In the genomic region with DNA sequence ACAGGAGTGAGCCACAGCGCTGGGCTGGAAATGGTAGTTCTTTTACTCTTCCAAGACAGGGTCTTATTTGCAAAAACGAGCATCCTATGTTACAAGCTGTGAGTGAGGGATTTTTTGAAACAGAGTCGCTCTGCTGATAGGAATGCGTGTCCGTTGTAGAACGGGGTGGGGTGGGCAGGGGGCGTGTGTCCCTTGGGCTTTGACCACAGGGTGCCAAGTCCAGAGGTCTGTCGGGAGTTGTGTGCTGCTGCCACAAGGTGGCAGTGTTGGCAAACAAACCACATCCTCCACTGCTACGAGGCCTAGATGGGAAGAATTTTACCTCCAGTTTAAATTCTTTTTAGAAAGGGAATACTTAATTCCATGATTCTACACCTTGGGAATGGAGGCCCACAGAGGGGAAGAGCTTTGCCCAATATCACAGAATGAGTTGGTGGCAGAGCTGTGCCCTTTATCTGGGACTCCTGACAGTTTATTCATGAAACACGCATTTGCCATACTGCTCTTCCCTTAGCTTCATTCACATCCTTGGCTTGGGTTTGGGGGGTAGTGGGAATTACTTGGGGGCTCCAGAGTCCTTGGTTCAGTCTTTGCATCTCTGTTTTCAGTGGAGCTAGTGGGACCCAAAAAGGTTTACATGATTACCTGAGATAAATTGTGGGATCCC, we compare ENCODE assay signal across 8 cellular contexts. TPM values are rescaled to one million over a fixed set of nuclear protein-coding genes. Genes with fewer than 3 reads are reported as not detected.
A peak's percentile ranks its signal among the peaks of the same experiment; 100 is the strongest.
DNase-seq lines count a peak whose midpoint lies in the region; ATAC-seq lines count a peak whose summit lies in the region.

No MANE protein-coding gene starts in this region.

- in situ Hi-C loops in ACHN (cut with HindIII; ENCODE audit: low pct_ligation_motif_present, low pct_unique_long_range_greater_than_20kb, low sequenced_read_pairs), result no loop called here

- ATAC-seq in HG02852 (IDR thresholded peaks at IDR 0.05; ENCODE audit: unreplicated experiment), result no peak

- DNase-seq in ACHN (peak; percentile 75), GM19238 (ENCODE audit: insufficient read length, low spot score) (peak; percentile 61), NCI-H2227 (lab: John Stamatoyannopoulos, UW; ENCODE audit: unreplicated experiment) (peak; percentile 85), cerebellum (ENCODE audit: low spot score) (peak; percentile 75), left kidney (ENCODE audit: low read depth, low spot score) (peak; percentile 94)
- DNase-seq in activated CD4-positive, CD25-positive, alpha-beta regulatory T cell treated with anti-CD3 and anti-CD28 coated beads, Interleukin-2, amount 50 U/mL, for 72 hours, result peak; percentile 66
- DNase-seq in stimulated activated CD4-positive, alpha-beta T cell treated with anti-CD3 and anti-CD28 coated beads, TNF-alpha, amount 100 ng/mL, for 1 hour (ENCODE audit: low read depth in 3 of 3, low spot score in 1 of 3), result peak in 2 of 3 donors; percentile 35 to 57

RNA-seq across cellular contexts. Expression of gene ETV4, which starts 30.6 kb away (rescaled TPM):
- total RNA-seq in cerebellum, result 6.9 TPM
